In the genomic region with DNA sequence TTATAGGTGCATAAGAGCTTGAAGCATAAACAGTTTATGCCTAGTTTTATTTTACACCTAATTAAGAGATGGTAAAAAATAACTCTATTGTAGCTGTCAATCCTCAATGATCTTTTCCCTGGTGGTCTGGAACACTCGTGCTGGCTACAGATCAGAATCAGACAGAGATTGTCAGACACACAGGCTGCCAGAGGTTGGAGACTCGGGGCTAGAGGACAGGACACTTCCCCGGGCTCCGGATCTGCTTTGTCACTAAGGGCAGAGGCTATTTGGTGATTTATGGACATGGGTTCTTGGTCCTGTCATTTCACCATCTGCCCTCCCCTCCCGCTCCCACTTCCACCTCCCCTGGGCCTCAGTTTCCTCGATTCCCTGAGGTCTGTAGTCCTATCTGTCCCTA, we compare ENCODE assay signal across 1 cellular context.
TF ChIP-seq lines count a peak whose summit lies in the region.

No MANE protein-coding gene starts in this region.

TF ChIP-seq in SK-N-SH treated with all-trans-retinoic acid at 6 μM for 48 hours, 23 proteins besides CTCF, POLR2A, EP300 and RAD21:
- TF ChIP-seq, protein P1, sequence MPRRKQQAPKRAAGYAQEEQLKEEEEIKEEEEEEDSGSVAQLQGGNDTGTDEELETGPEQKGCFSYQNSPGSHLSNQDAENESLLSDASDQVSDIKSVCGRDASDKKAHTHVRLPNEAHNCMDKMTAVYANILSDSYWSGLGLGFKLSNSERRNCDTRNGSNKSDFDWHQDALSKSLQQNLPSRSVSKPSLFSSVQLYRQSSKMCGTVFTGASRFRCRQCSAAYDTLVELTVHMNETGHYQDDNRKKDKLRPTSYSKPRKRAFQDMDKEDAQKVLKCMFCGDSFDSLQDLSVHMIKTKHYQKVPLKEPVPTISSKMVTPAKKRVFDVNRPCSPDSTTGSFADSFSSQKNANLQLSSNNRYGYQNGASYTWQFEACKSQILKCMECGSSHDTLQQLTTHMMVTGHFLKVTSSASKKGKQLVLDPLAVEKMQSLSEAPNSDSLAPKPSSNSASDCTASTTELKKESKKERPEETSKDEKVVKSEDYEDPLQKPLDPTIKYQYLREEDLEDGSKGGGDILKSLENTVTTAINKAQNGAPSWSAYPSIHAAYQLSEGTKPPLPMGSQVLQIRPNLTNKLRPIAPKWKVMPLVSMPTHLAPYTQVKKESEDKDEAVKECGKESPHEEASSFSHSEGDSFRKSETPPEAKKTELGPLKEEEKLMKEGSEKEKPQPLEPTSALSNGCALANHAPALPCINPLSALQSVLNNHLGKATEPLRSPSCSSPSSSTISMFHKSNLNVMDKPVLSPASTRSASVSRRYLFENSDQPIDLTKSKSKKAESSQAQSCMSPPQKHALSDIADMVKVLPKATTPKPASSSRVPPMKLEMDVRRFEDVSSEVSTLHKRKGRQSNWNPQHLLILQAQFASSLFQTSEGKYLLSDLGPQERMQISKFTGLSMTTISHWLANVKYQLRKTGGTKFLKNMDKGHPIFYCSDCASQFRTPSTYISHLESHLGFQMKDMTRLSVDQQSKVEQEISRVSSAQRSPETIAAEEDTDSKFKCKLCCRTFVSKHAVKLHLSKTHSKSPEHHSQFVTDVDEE (CRISPR knock-in tag; IDR thresholded peaks at IDR 0.05) = 0 out of 2 replicates have a peak, but pooled peaks have one; percentile 12
- no peak for TF ChIP-seq ISL1 (CRISPR knock-in tag; IDR thresholded peaks at IDR 0.05)
